Comparison of ENCODE assay signal across 16 cellular contexts in genomic region chr12:121770802-121771625, GRCh38. TPM values are rescaled to one million over a fixed set of nuclear protein-coding genes. Genes with fewer than 3 reads are reported as not detected.
DNase-seq lines count a peak whose midpoint lies in the region; ATAC-seq and TF ChIP-seq lines count a peak whose summit lies in the region.
"Had no signal": no experiment of that assay in that cellular context is flagged by ENCODE, and none has a peak within 500 bp of the region (broad histone marks: within the 10 kb centered on the region; RNA-seq: fewer than 3 reads in every experiment).

No MANE protein-coding gene starts in this region.

- H3K79me2 ChIP-seq in Karpas-422 (ENCODE audit: low read length) = no peaks in the 10 kb centered on the region

- no CpG with 5 or more reads among the region's 25 CpGs for WGBS in neuronal stem cell (ENCODE audit: extremely low coverage in 2 of 2, insufficient read length in 2 of 2, insufficient replicate concordance in 1 of 2), 2 donors

- H2BK120ac ChIP-seq in neuronal stem cell (ENCODE audit: low read depth, low read length) = no peak overlapping the region

- H3K4me2 ChIP-seq in BLaER1 treated with 17β-estradiol and CSF1 and Interleukin-3, amounts not matched to agents 10 nM and 100 nM = peak overlapping the region in 9 of 11 experiments; percentile 54 to 76 (median 69); a peak in 15 of 22 replicates
- H3K4me2 ChIP-seq in neuronal stem cell (ENCODE audit: insufficient read depth, low read length, poor library complexity, severe bottlenecking) (no peak overlapping the region), Karpas-422 (ENCODE audit: low read depth, low read length, poor library complexity, severe bottlenecking) (no peak overlapping the region)
- H3K4me2 ChIP-seq: PC-9, SK-N-SH had no signal

- H4K91ac ChIP-seq in neuronal stem cell (ENCODE audit: low read depth, low read length, poor library complexity) = no peak overlapping the region

- intact Hi-C loops in lower lobe of right lung (cut with DNase I) = loop anchor here (10.0 kb wide), 1 partner anchor 76 kb away; no protein-coding TSS in a partner anchor

- no peaks in the 10 kb centered on the region for H3K36me3 Mint-ChIP-seq in glutamatergic neuron (ENCODE audit: unreplicated experiment)
- H3K36me3 Mint-ChIP-seq: CD4-positive, CD25-positive, alpha-beta regulatory T cell; IgD-negative memory B cell had no signal

- H3K4me1 Mint-ChIP-seq in glutamatergic neuron (ENCODE audit: low read depth, unreplicated experiment) = peaks cover 39% of the 10 kb centered on the region

- ATAC-seq in HG03095 (IDR thresholded peaks at IDR 0.05; ENCODE audit: unreplicated experiment) (no peak), lower lobe of right lung (no peak), GM18907 (IDR thresholded peaks at IDR 0.05; ENCODE audit: unreplicated experiment) (no peak)
- ATAC-seq: GM12878 had no signal

- H4K20me1 ChIP-seq in BLaER1 treated with 17β-estradiol and CSF1 and Interleukin-3, amounts not matched to agents 10 nM and 100 nM = no peaks in the 10 kb centered on the region; a peak in 2 of 22 replicates
- no peaks in the 10 kb centered on the region for H4K20me1 ChIP-seq in Karpas-422 (ENCODE audit: insufficient read depth, low read depth, low read length)

- H4K8ac ChIP-seq in neuronal stem cell (ENCODE audit: low read depth, low read length) = no peak overlapping the region

- no peak overlapping the region for H3K14ac ChIP-seq in neuronal stem cell (ENCODE audit: low read length)

- H3K18ac ChIP-seq in neuronal stem cell (ENCODE audit: low read length) = peak overlapping the region; percentile 78

- no peaks in the 10 kb centered on the region for H3K9me3 ChIP-seq in BLaER1 treated with 17β-estradiol and CSF1 and Interleukin-3, amounts not matched to agents 10 nM and 100 nM (replicated peaks in 1 of 11)
- H3K9me3 ChIP-seq in HEK293 (ENCODE audit: control insufficient read depth, insufficient read depth, low read depth, low read length) = no peaks in the 10 kb centered on the region
- no peaks in the 10 kb centered on the region for H3K9me3 ChIP-seq in neuronal stem cell (replicated peaks in 1 of 2; ENCODE audit: control insufficient read depth in 2 of 2, insufficient read depth in 1 of 2, low read depth in 1 of 2, low read length in 2 of 2)
- H3K9me3 ChIP-seq in lower lobe of right lung = no peaks in the 10 kb centered on the region
- H3K9me3 ChIP-seq in Karpas-422 (ENCODE audit: low read length) = no peaks in the 10 kb centered on the region
- H3K9me3 ChIP-seq: SK-N-SH had no signal

- no peak overlapping the region for H3K23ac ChIP-seq in neuronal stem cell (ENCODE audit: low read depth, low read length, poor library complexity)

- no peak overlapping the region for H2BK5ac ChIP-seq in neuronal stem cell (ENCODE audit: low read length)

- H2BK12ac ChIP-seq in neuronal stem cell (ENCODE audit: low read length) = no peak overlapping the region

- H3K36me3 ChIP-seq in BLaER1 treated with 17β-estradiol and CSF1 and Interleukin-3, amounts not matched to agents 10 nM and 100 nM = peaks cover 0 to 7% (median 1%) of the 10 kb centered on the region in 11 experiments; a peak in 5 of 22 replicates
- H3K36me3 ChIP-seq in HEK293 (ENCODE audit: control insufficient read depth in 2 of 2, insufficient read depth in 1 of 2, low read length in 2 of 2) = no peaks in the 10 kb centered on the region
- H3K36me3 ChIP-seq in neuronal stem cell (replicated peaks in 1 of 2; ENCODE audit: control insufficient read depth in 2 of 2, insufficient read depth in 2 of 2, low read length in 2 of 2) = peaks cover 0 to 3% of the 10 kb centered on the region in 2 donors
- H3K36me3 ChIP-seq in lower lobe of right lung = no peaks in the 10 kb centered on the region
- H3K36me3 ChIP-seq in Karpas-422 (ENCODE audit: insufficient read depth, low read length) = no peaks in the 10 kb centered on the region

- TF ChIP-seq CTCF in HEK293 (tag by site-specific recombination; IDR thresholded peaks at IDR 0.05) = no peak
- TF ChIP-seq CTCF in glutamatergic neuron (IDR thresholded peaks at IDR 0.05; ENCODE audit: partially characterized antibody, unreplicated experiment) = no peak
- no peak for TF ChIP-seq CTCF in lower lobe of right lung (IDR thresholded peaks at IDR 0.05)

- H3K4me3 Mint-ChIP-seq in glutamatergic neuron (ENCODE audit: unreplicated experiment) = no peak overlapping the region
- H3K4me3 Mint-ChIP-seq: IgD-negative memory B cell had no signal

- no peak overlapping the region for H3K4me3 ChIP-seq in BLaER1 treated with 17β-estradiol and CSF1 and Interleukin-3, amounts not matched to agents 10 nM and 100 nM
- no peak overlapping the region for H3K4me3 ChIP-seq in HEK293 (ENCODE audit: low read depth, low read length)
- no peak overlapping the region for H3K4me3 ChIP-seq in neuronal stem cell (ENCODE audit: low read length in 2 of 2)
- H3K4me3 ChIP-seq in lower lobe of right lung = no peak overlapping the region
- no peak overlapping the region for H3K4me3 ChIP-seq in Karpas-422 (ENCODE audit: low read length)
- H3K4me3 ChIP-seq: GM12878, PC-9 had no signal

- no peaks in the 10 kb centered on the region for H3K27me3 ChIP-seq in BLaER1 treated with 17β-estradiol and CSF1 and Interleukin-3, amounts not matched to agents 10 nM and 100 nM
- H3K27me3 ChIP-seq in neuronal stem cell (ENCODE audit: control insufficient read depth in 3 of 3, insufficient read depth in 3 of 3, low read depth in 1 of 3, low read length in 3 of 3) = no peaks in the 10 kb centered on the region
- no peaks in the 10 kb centered on the region for H3K27me3 ChIP-seq in lower lobe of right lung (ENCODE audit: low read depth)
- no peaks in the 10 kb centered on the region for H3K27me3 ChIP-seq in Karpas-422 (ENCODE audit: low read length)

- no peaks in the 10 kb centered on the region for H3K79me1 ChIP-seq in neuronal stem cell (ENCODE audit: low read depth, low read length)

- H2AFZ ChIP-seq in neuronal stem cell (ENCODE audit: low read length) (no peak overlapping the region), Karpas-422 (ENCODE audit: low read length) (no peak overlapping the region)
- H2AFZ ChIP-seq: PC-9 had no signal

- POLR2A ChIA-PET in HEK293 (lab: Yijun Ruan, JAX) = no interaction called here

- H3K27ac ChIP-seq in BLaER1 treated with 17β-estradiol and CSF1 and Interleukin-3, amounts not matched to agents 10 nM and 100 nM = peak overlapping the region in 7 of 11 experiments; percentile 19 to 70 (median 64); a peak in 10 of 22 replicates
- H3K27ac ChIP-seq in HEK293 (ENCODE audit: extremely low read depth, low read depth, low read length) = no peak overlapping the region
- no peak overlapping the region for H3K27ac ChIP-seq in neuronal stem cell (replicated peaks; ENCODE audit: low read length)
- no peak overlapping the region for H3K27ac ChIP-seq in lower lobe of right lung
- no peak overlapping the region for H3K27ac ChIP-seq in Karpas-422 (ENCODE audit: low read length)
- H3K27ac ChIP-seq: PC-9 had no signal

- H3K4me1 ChIP-seq in BLaER1 treated with 17β-estradiol and CSF1 and Interleukin-3, amounts not matched to agents 10 nM and 100 nM = peaks cover 24 to 79% (median 70%) of the 10 kb centered on the region in 10 experiments; a peak in 19 of 20 replicates
- H3K4me1 ChIP-seq in HEK293 (ENCODE audit: control insufficient read depth, insufficient read depth, low read length) = peaks cover under 1% of the 10 kb centered on the region; the same call in 1 of the 2 replicates
- peaks cover 0 to 17% of the 10 kb centered on the region in 2 donors for H3K4me1 ChIP-seq in neuronal stem cell (ENCODE audit: control insufficient read depth in 2 of 2, insufficient read depth in 1 of 2, low read depth in 1 of 2, low read length in 2 of 2)
- H3K4me1 ChIP-seq in lower lobe of right lung = peaks cover 10% of the 10 kb centered on the region
- H3K4me1 ChIP-seq in Karpas-422 (ENCODE audit: low read length) = peaks cover 5% of the 10 kb centered on the region

- H3K9me3 Mint-ChIP-seq in glutamatergic neuron (ENCODE audit: unreplicated experiment) = peaks cover 16% of the 10 kb centered on the region
- H3K9me3 Mint-ChIP-seq: CD4-positive, CD25-positive, alpha-beta regulatory T cell; IgD-negative memory B cell had no signal

- H3K4ac ChIP-seq in neuronal stem cell (ENCODE audit: low read length) = no peak overlapping the region

- CTCF ChIA-PET in HEK293 (lab: Yijun Ruan, JAX) = no interaction called here

- peak overlapping the region; percentile 83 for H2AK5ac ChIP-seq in neuronal stem cell (ENCODE audit: low read depth, low read length)

- peaks cover 12% of the 10 kb centered on the region for H3K27me3 Mint-ChIP-seq in glutamatergic neuron (ENCODE audit: unreplicated experiment)
- H3K27me3 Mint-ChIP-seq: CD4-positive, CD25-positive, alpha-beta regulatory T cell; IgD-negative memory B cell had no signal

- peak overlapping the region; percentile 24 for H2BK15ac ChIP-seq in neuronal stem cell (ENCODE audit: low read length)

- no peaks in the 10 kb centered on the region for H3K9me2 ChIP-seq in Karpas-422 (replicated peaks; ENCODE audit: insufficient read depth, low read length)
- H3K9me2 ChIP-seq: SK-N-SH had no signal

- peak overlapping the region in 6 of 11 experiments; percentile 1 to 67 (median 56); a peak in 7 of 22 replicates for H3K9ac ChIP-seq in BLaER1 treated with 17β-estradiol and CSF1 and Interleukin-3, amounts not matched to agents 10 nM and 100 nM
- H3K9ac ChIP-seq in neuronal stem cell (ENCODE audit: low read depth, low read length, poor library complexity) = no peak overlapping the region
- H3K9ac ChIP-seq in Karpas-422 (ENCODE audit: low read length) = no peak overlapping the region
- H3K9ac ChIP-seq: SK-N-SH had no signal

- no peak for DNase-seq in glutamatergic neuron
- DNase-seq in neuronal stem cell (ENCODE audit: low spot score) = no peak
- DNase-seq in lower lobe of right lung = no peak
- no peak for DNase-seq in Karpas-422
- DNase-seq: Calu3; CD4-positive, CD25-positive, alpha-beta regulatory T cell; NCI-H146; NCI-H748 treated with DMSO at 0.1 percent for 48 hours; PC-9; SK-N-SH had no signal

- peak overlapping the region; percentile 48 for H3K27ac Mint-ChIP-seq in glutamatergic neuron (ENCODE audit: unreplicated experiment)

TF ChIP-seq in HEK293, 187 proteins besides CTCF, POLR2A, EP300 and RAD21 (continues in another document):
- TF ChIP-seq ZIC2 (tag by site-specific recombination; IDR thresholded peaks at IDR 0.05) = peak; percentile 4; the same call in 1 of the 2 replicates

RNA-seq across cellular contexts. Expression of gene RHOF, which starts 22.5 kb away (rescaled TPM):
- total RNA-seq in glutamatergic neuron (ENCODE audit: unreplicated experiment) (31.1 TPM), lower lobe of right lung (28.7 TPM)
- 16.5 TPM for polyA plus RNA-seq in neuronal stem cell (2013, experiment 1 of 2)
- 15.5 TPM for polyA plus RNA-seq in neuronal stem cell (2013, experiment 2 of 2)
- 7.2 and 17.5 TPM in 2 replicates for total RNA-seq in Karpas-422 (2014; rRNA removed; shearing (Covaris generic); ENCODE audit: low replicate concordance)

RNA-seq across cellular contexts. Expression of gene SETD1B, which starts 32.8 kb away (rescaled TPM):
- 35.0 TPM for total RNA-seq in glutamatergic neuron (ENCODE audit: unreplicated experiment)
- 6.1 TPM for polyA plus RNA-seq in neuronal stem cell (2013, experiment 1 of 2)
- 6.2 TPM for polyA plus RNA-seq in neuronal stem cell (2013, experiment 2 of 2)
- 19.7 TPM for total RNA-seq in lower lobe of right lung
- total RNA-seq in Karpas-422 (2014; rRNA removed; shearing (Covaris generic); ENCODE audit: low replicate concordance) = 2.1 and 2.3 TPM in 2 replicates

RNA-seq across cellular contexts. Expression of gene TMEM120B, which starts 58.5 kb away (rescaled TPM):
- total RNA-seq in glutamatergic neuron (ENCODE audit: unreplicated experiment) (205 TPM), lower lobe of right lung (13.4 TPM)
- polyA plus RNA-seq in neuronal stem cell (2013, experiment 1 of 2) = 11.1 TPM
- 11.1 TPM for polyA plus RNA-seq in neuronal stem cell (2013, experiment 2 of 2)
- total RNA-seq in Karpas-422 (2014; rRNA removed; shearing (Covaris generic); ENCODE audit: low replicate concordance) = 8.7 and 15.8 TPM in 2 replicates

Comparison
In these comparisons a context has a peak if more than half of its experiments do, and no peak if none do; other contexts are left out.
1. H3K27ac ChIP-seq: peak in BLaER1 treated with 17β-estradiol and CSF1 and Interleukin-3, amounts not matched to agents 10 nM and 100 nM (7 of 11); none in HEK293 (single experiment), neuronal stem cell (single experiment), lower lobe of right lung (single experiment) and Karpas-422 (single experiment).
2. H3K4me2 ChIP-seq: peak in BLaER1 treated with 17β-estradiol and CSF1 and Interleukin-3, amounts not matched to agents 10 nM and 100 nM (9 of 11); none in neuronal stem cell (single experiment) and Karpas-422 (single experiment).
3. H3K9ac ChIP-seq: peak in BLaER1 treated with 17β-estradiol and CSF1 and Interleukin-3, amounts not matched to agents 10 nM and 100 nM (6 of 11); none in neuronal stem cell (single experiment) and Karpas-422 (single experiment).
4. RNA of gene TMEM120B, which starts 58.5 kb away (total RNA-seq): 205 TPM in glutamatergic neuron (single experiment); 13.4 TPM in lower lobe of right lung (single experiment) and 8.7 to 15.8 TPM in Karpas-422; every median in the first group is over 10 times any median in the second.